ENCODE assay signal across 2 cellular contexts in genomic region chr11:128634395-128634794, GRCh38.
TF ChIP-seq lines count a peak whose summit lies in the region.

No MANE protein-coding gene starts in this region.

TF ChIP-seq in GM12891, 5 proteins besides CTCF, POLR2A, EP300 and RAD21 (continued from another document):
- peak; percentile 84 for TF ChIP-seq SPI1 (IDR thresholded peaks at IDR 0.05; ENCODE audit: low read depth, low read length)
- no peak for TF ChIP-seq POU2F2 (IDR thresholded peaks at IDR 0.05; ENCODE audit: low read depth, low read length)
- TF ChIP-seq TAF1 (IDR thresholded peaks at IDR 0.05; ENCODE audit: low read depth, low read length) = no peak
- no peak for TF ChIP-seq POLR2AphosphoS5 (IDR thresholded peaks at IDR 0.05; ENCODE audit: low read depth, low read length)

TF ChIP-seq in GM12878, 131 proteins besides CTCF, POLR2A, EP300 and RAD21 (continued from another document):
- TF ChIP-seq RUNX3 (IDR thresholded peaks at IDR 0.05; ENCODE audit: low read length) (0 out of 2 replicates have a peak, but pooled peaks have one; percentile 16), POLR2AphosphoS2 (IDR thresholded peaks at IDR 0.05; ENCODE audit: low read depth, low read length) (no peak), CHD2 (IDR thresholded peaks at IDR 0.05; ENCODE audit: borderline replicate concordance, low read depth, low read length) (no peak), NBN (IDR thresholded peaks at IDR 0.05) (no peak), IRF4 (IDR thresholded peaks at IDR 0.05; ENCODE audit: low read depth, low read length) (no peak), BCLAF1 (IDR thresholded peaks at IDR 0.05) (no peak), JUNB (IDR thresholded peaks at IDR 0.05) (peak; percentile 36; the same call in 1 of the 2 replicates), IKZF1 (conservative IDR thresholded peaks at IDR 0.05) (0 out of 2 replicates have a peak, but pooled peaks have one; percentile 25), CEBPB (IDR thresholded peaks at IDR 0.05; ENCODE audit: borderline replicate concordance in 1 of 2, low read depth in 2 of 2, low read length in 2 of 2) (no peak), RCOR1 (conservative IDR thresholded peaks at IDR 0.05; ENCODE audit: low read depth, low read length) (no peak), SPI1 (IDR thresholded peaks at IDR 0.05; ENCODE audit: borderline replicate concordance, insufficient read depth, low read depth, low read length) (peak; percentile 78), HCFC1 (IDR thresholded peaks at IDR 0.05; ENCODE audit: low read length) (no peak), POLR2AphosphoS5 (IDR thresholded peaks at IDR 0.05; ENCODE audit: low read length) (no peak), IKZF2 (IDR thresholded peaks at IDR 0.05) (peak; percentile 29 to 55; a peak in 2 of 4 replicates), SREBF2 (IDR thresholded peaks at IDR 0.05; ENCODE audit: low read length) (no peak), TCF7 (IDR thresholded peaks at IDR 0.05; ENCODE audit: borderline replicate concordance) (0 out of 2 replicates have a peak, but pooled peaks have one; percentile 19), PRDM15 (CRISPR knock-in tag; IDR thresholded peaks at IDR 0.05) (no peak), SUPT20H (IDR thresholded peaks at IDR 0.05; ENCODE audit: borderline replicate concordance, control insufficient read depth, low read depth, low read length) (no peak), NR2F1 (conservative IDR thresholded peaks at IDR 0.05) (0 out of 2 replicates have a peak, but pooled peaks have one; percentile 13)
- TF ChIP-seq, protein P1, sequence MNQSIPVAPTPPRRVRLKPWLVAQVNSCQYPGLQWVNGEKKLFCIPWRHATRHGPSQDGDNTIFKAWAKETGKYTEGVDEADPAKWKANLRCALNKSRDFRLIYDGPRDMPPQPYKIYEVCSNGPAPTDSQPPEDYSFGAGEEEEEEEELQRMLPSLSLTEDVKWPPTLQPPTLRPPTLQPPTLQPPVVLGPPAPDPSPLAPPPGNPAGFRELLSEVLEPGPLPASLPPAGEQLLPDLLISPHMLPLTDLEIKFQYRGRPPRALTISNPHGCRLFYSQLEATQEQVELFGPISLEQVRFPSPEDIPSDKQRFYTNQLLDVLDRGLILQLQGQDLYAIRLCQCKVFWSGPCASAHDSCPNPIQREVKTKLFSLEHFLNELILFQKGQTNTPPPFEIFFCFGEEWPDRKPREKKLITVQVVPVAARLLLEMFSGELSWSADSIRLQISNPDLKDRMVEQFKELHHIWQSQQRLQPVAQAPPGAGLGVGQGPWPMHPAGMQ (IDR thresholded peaks at IDR 0.05; ENCODE audit: borderline replicate concordance) = no peak
- TF ChIP-seq, protein P2, sequence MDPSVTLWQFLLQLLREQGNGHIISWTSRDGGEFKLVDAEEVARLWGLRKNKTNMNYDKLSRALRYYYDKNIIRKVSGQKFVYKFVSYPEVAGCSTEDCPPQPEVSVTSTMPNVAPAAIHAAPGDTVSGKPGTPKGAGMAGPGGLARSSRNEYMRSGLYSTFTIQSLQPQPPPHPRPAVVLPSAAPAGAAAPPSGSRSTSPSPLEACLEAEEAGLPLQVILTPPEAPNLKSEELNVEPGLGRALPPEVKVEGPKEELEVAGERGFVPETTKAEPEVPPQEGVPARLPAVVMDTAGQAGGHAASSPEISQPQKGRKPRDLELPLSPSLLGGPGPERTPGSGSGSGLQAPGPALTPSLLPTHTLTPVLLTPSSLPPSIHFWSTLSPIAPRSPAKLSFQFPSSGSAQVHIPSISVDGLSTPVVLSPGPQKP (IDR thresholded peaks at IDR 0.05; ENCODE audit: low read depth, low read length) = no peak
